Comparison of ENCODE assay signal across 8 cellular contexts in the genomic region with DNA sequence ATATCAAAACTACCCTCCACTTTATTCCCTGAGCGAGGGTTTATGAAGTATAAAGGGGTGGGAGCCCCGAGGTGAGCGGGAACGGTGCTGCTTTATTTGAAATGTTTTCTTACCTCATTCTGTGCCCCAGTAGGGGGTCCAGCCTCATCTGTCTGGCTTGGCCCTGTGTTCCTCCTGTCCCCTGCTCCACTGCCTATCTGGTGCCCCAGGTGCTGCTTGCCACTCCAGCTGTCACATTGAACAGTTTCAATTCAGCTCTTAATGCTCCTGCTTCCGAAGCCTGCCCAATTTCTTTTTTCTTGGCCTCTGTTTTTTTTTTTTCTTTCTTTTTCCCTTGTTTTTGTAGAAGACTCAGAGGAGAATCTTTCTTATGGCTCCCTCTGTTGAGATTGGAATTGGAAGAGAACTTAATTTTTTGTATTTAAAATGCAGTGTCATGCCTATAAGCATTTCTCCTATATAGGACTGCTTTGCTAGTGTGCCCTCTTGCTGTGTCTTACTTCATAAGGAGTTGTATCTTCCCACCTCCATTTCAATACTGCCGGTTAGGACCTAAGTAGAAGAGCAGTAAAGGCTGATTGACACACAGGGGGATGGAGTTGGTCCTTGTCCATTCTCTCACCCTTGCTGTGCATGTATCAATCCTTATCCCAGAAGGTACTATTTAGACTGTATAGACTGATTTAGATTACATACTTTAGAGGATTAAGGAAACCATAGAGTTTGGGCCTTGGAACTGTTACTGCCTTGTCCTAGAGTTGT. TPM values are rescaled to one million over a fixed set of nuclear protein-coding genes. Genes with fewer than 3 reads are reported as not detected.
DNase-seq lines count a peak whose midpoint lies in the region; ATAC-seq and TF ChIP-seq lines count a peak whose summit lies in the region.

No MANE protein-coding gene starts in this region.

- no peak for TF ChIP-seq CTCF in GM12865 (IDR thresholded peaks at IDR 0.05; ENCODE audit: insufficient read depth, low read depth, low read length, missing control alignments)
- TF ChIP-seq CTCF in OCI-LY3 (IDR thresholded peaks at IDR 0.05; ENCODE audit: low read depth, low read length), result no peak
- no peak for TF ChIP-seq CTCF in epithelial cell of proximal tubule (conservative IDR thresholded peaks at IDR 0.05; ENCODE audit: low read depth, low read length)
- no peak for TF ChIP-seq CTCF in adrenal gland (IDR thresholded peaks at IDR 0.05)

- H4K20me1 ChIP-seq in OCI-LY3 (ENCODE audit: insufficient read depth, low read length), result peaks cover 48% of the 10 kb centered on the region

- H3K4me2 ChIP-seq in OCI-LY3 (ENCODE audit: low read length), result peak overlapping the region; percentile 91; the same call in 1 of the 2 replicates

- H3K36me3 ChIP-seq in OCI-LY3 (replicated peaks; ENCODE audit: low read depth, low read length) (peaks cover 42% of the 10 kb centered on the region), adrenal gland (replicated peaks in 1 of 2) (no peaks in the 10 kb centered on the region)

- H3K4me1 ChIP-seq in OCI-LY3 (ENCODE audit: low read length) (peaks cover 30% of the 10 kb centered on the region), adrenal gland (replicated peaks in 1 of 2) (peaks cover 24 to 34% of the 10 kb centered on the region in 2 donors)

- no peak for TF ChIP-seq POLR2A in adrenal gland (IDR thresholded peaks at IDR 0.05)

- no peak for ATAC-seq in HG03457 (IDR thresholded peaks at IDR 0.05; ENCODE audit: unreplicated experiment)

- DNase-seq in GM12865 (ENCODE audit: low read depth) (peak; percentile 4), epithelial cell of proximal tubule (ENCODE audit: low read depth) (no peak), posterior vena cava (ENCODE audit: low spot score) (peak; percentile 45), GF-D8 (lab: John Stamatoyannopoulos, UW) (no peak), adrenal gland (no peak), LoVo (ENCODE audit: low spot score) (no peak)

- H3K27me3 ChIP-seq in OCI-LY3 (ENCODE audit: low read depth, low read length) (no peaks in the 10 kb centered on the region), adrenal gland (no peaks in the 10 kb centered on the region)

- H3K27ac ChIP-seq in OCI-LY3 (ENCODE audit: low read length) (no peak overlapping the region), adrenal gland (no peak overlapping the region)

- intact Hi-C loops in posterior vena cava (cut with DNase I) (no loop called here), adrenal gland (cut with DNase I) (no loop called here)

- H3K9me3 ChIP-seq in OCI-LY3 (ENCODE audit: insufficient read depth, low read length) (no peaks in the 10 kb centered on the region), adrenal gland (replicated peaks in 1 of 3) (no peaks in the 10 kb centered on the region)

- WGBS in adrenal gland, 4 donors, result 71 to 81% (median 73%) methylated on average over 6 of the region's 6 CpGs

- H3K9ac ChIP-seq in OCI-LY3 (ENCODE audit: low read length), result no peak overlapping the region

- peak overlapping the region; percentile 97 for H3K4me3 ChIP-seq in GM12865 (ENCODE audit: low read depth, low read length)
- no peak overlapping the region for H3K4me3 ChIP-seq in OCI-LY3 (ENCODE audit: low read length)
- H3K4me3 ChIP-seq in epithelial cell of proximal tubule (ENCODE audit: low read depth, low read length), result peak overlapping the region; percentile 64
- peak overlapping the region in 1 of 4 donors; percentile 69 for H3K4me3 ChIP-seq in adrenal gland

- H3K79me2 ChIP-seq in OCI-LY3 (ENCODE audit: low read length), result peaks cover 56% of the 10 kb centered on the region

- H2AFZ ChIP-seq in OCI-LY3 (ENCODE audit: low read depth, low read length), result no peak overlapping the region

RNA-seq across cellular contexts. Expression of a gene that starts 2.3 kb away (rescaled TPM):
- total RNA-seq in epithelial cell of proximal tubule, result 13.1 and 20.5 TPM in 2 replicates
- total RNA-seq in posterior vena cava, result 10 to 100 TPM; 15.6 to 18.1 TPM
- total RNA-seq in adrenal gland, result 10 to 100 TPM; 23.2 to 34.4 (median 27.8) TPM
- polyA plus RNA-seq in adrenal gland, result 10 to 100 TPM in 1 of 3 donors, 1 to 10 TPM in 2; 5.4 to 29.4 (median 8.4) TPM

Comparison
In these comparisons a context has a peak if more than half of its experiments do, and no peak if none do; other contexts are left out.
1. DNase-seq: peak in GM12865 (single experiment) and posterior vena cava (single experiment); none in epithelial cell of proximal tubule (single experiment), GF-D8 (single experiment), adrenal gland (0 of 7) and LoVo (single experiment).